In the genomic region with DNA sequence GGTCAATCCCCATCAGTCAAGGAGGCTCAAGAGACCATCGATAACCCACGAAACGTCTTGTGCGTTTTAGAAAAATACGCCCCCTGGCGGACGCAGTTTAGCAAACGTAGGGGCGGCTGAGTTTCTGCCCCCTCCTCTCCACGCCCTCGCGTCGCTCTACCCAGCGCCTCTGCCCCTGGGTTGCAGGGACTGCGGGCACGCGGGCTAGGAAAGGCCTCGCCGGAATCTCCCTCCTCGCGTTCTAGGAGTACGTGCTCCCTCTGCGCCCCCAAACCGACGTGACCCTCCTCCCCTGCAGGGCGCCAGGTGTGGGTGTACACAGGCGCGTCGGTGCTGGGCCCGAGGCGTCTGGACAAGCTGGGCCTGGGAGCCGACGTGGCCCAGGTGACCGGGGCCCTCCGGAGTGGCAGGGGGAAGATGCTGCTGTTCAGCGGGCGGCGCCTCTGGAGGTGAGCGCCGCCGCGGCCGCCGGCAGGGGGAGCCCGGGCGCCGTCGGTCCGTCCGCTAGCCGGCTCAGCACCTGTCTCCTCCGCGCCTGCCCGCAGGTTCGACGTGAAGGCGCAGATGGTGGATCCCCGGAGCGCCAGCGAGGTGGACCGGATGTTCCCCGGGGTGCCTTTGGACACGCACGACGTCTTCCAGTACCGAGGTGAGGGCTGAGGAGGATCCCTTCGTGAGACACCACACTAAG, we compare ENCODE assay signal across 7 cellular contexts. TPM values are rescaled to one million over a fixed set of nuclear protein-coding genes. Genes with fewer than 3 reads are reported as not detected.
DNase-seq lines count a peak whose midpoint lies in the region; ATAC-seq, FAIRE-seq and TF ChIP-seq lines count a peak whose summit lies in the region.

No MANE protein-coding gene starts in this region.

- peak; percentile 94 for ATAC-seq in activated CD8-positive, alpha-beta T cell treated with anti-CD3 and anti-CD28 coated beads, Interleukin-2, amount 10 ng/mL, durations not matched to agents 7 days and 5 days
- ATAC-seq in naive thymus-derived CD8-positive, alpha-beta T cell, result peak; percentile 63 to 89

- DNase-seq in GM18507 (ENCODE audit: extremely low spot score, insufficient read length, low read depth) (peak; percentile 61), HL-60 (ENCODE audit: low read depth in 1 of 2, low spot score in 1 of 2) (peak in 1 of 2 experiments; percentile 59), NCI-H82 treated with DMSO at 0.1 percent for 48 hours (lab: John Stamatoyannopoulos, UW; ENCODE audit: unreplicated experiment) (peak; percentile 73), endodermal cell (peak; percentile 95), thyroid gland (peak; percentile 52 to 55)
- DNase-seq in activated CD8-positive, alpha-beta T cell treated with anti-CD3 and anti-CD28 coated beads, Interleukin-2, amount 10 ng/mL, durations not matched to agents 7 days and 5 days, result peak; percentile 78
- peak; percentile 45 to 80 (median 63) for DNase-seq in naive thymus-derived CD8-positive, alpha-beta T cell

- peak; percentile 15 for FAIRE-seq in GM18507 (lab: Jason Lieb, UNC)

- peaks cover 46% of the 10 kb centered on the region for H3K4me1 Mint-ChIP-seq in activated CD8-positive, alpha-beta T cell treated with anti-CD3 and anti-CD28 coated beads, Interleukin-2, amount 10 ng/mL, durations not matched to agents 7 days and 5 days (ENCODE audit: low read depth)
- peaks cover 4% of the 10 kb centered on the region for H3K4me1 Mint-ChIP-seq in endodermal cell
- peaks cover 29 to 53% (median 47%) of the 10 kb centered on the region in 4 donors for H3K4me1 Mint-ChIP-seq in naive thymus-derived CD8-positive, alpha-beta T cell

- no peaks in the 10 kb centered on the region for H3K9me3 Mint-ChIP-seq in activated CD8-positive, alpha-beta T cell treated with anti-CD3 and anti-CD28 coated beads, Interleukin-2, amount 10 ng/mL, durations not matched to agents 7 days and 5 days (ENCODE audit: insufficient read depth)
- H3K9me3 Mint-ChIP-seq in endodermal cell, result no peaks in the 10 kb centered on the region
- peaks cover 0 to 5% (median 0%) of the 10 kb centered on the region in 9 donors for H3K9me3 Mint-ChIP-seq in naive thymus-derived CD8-positive, alpha-beta T cell

- H3K27me3 Mint-ChIP-seq in activated CD8-positive, alpha-beta T cell treated with anti-CD3 and anti-CD28 coated beads, Interleukin-2, amount 10 ng/mL, durations not matched to agents 7 days and 5 days (ENCODE audit: low read depth), result peaks cover 59% of the 10 kb centered on the region
- peaks cover 47% of the 10 kb centered on the region for H3K27me3 Mint-ChIP-seq in endodermal cell (ENCODE audit: insufficient read depth)
- peaks cover 40 to 82% (median 67%) of the 10 kb centered on the region in 5 donors for H3K27me3 Mint-ChIP-seq in naive thymus-derived CD8-positive, alpha-beta T cell

- intact Hi-C loops in thyroid gland (cut with DNase I), result no loop called here

- H3K9ac ChIP-seq in endodermal cell (ENCODE audit: extremely low read depth, low read length, poor library complexity, severe bottlenecking), result no peak overlapping the region

- H3K27ac ChIP-seq in HL-60 (replicated peaks), result no peak overlapping the region
- no peak overlapping the region for H3K27ac ChIP-seq in endodermal cell (ENCODE audit: low read depth, low read length)
- no peak overlapping the region for H3K27ac ChIP-seq in thyroid gland

- no peak overlapping the region for H3K4me3 Mint-ChIP-seq in activated CD8-positive, alpha-beta T cell treated with anti-CD3 and anti-CD28 coated beads, Interleukin-2, amount 10 ng/mL, durations not matched to agents 7 days and 5 days
- H3K4me3 Mint-ChIP-seq in endodermal cell, result peak overlapping the region; percentile 37
- H3K4me3 Mint-ChIP-seq in naive thymus-derived CD8-positive, alpha-beta T cell, result peak overlapping the region; percentile 17 to 67 (median 54)

- no peaks in the 10 kb centered on the region for H3K4me1 ChIP-seq in endodermal cell (ENCODE audit: control insufficient read depth, insufficient read depth, low read length)
- H3K4me1 ChIP-seq in thyroid gland, result peaks cover 5 to 12% of the 10 kb centered on the region in 2 donors

- POLR2A ChIA-PET in activated CD8-positive, alpha-beta T cell treated with anti-CD3 and anti-CD28 coated beads, Interleukin-2, amount 10 ng/mL, durations not matched to agents 7 days and 5 days (lab: Charles Lee), result no interaction called here
- POLR2A ChIA-PET in naive thymus-derived CD8-positive, alpha-beta T cell (lab: Charles Lee), result interaction anchor here (0.9 to 1.6 kb wide), 7 partner anchors 9 to 83 kb away, joined by 3 to 7 read pairs (median 3); a partner anchor contains a TSS

- WGBS in endodermal cell (ENCODE audit: insufficient coverage in 1 of 2, insufficient read length in 1 of 2), 2 experiments, result 3% methylated on average over 46 to 67 of the region's 67 CpGs
- WGBS in thyroid gland, 2 donors, result 1 to 2% methylated on average over 23 to 31 of the region's 67 CpGs

- H3K9me3 ChIP-seq in endodermal cell (ENCODE audit: control insufficient read depth, low read length), result no peaks in the 10 kb centered on the region
- H3K9me3 ChIP-seq in thyroid gland, result no peaks in the 10 kb centered on the region

- H3K27me3 ChIP-seq in HL-60 (ENCODE audit: insufficient read depth, poor library complexity, severe bottlenecking) (peaks cover 46% of the 10 kb centered on the region), endodermal cell (ENCODE audit: control insufficient read depth, insufficient read depth, low read length, poor library complexity, severe bottlenecking) (peaks cover 7% of the 10 kb centered on the region), thyroid gland (peaks cover 31% of the 10 kb centered on the region)

- TF ChIP-seq POLR2A in thyroid gland (IDR thresholded peaks at IDR 0.05), result no peak

- H3K36me3 ChIP-seq in endodermal cell (ENCODE audit: control insufficient read depth, insufficient read depth, low read length), result no peaks in the 10 kb centered on the region
- H3K36me3 ChIP-seq in thyroid gland, result no peaks in the 10 kb centered on the region

- TF ChIP-seq CTCF in HL-60 (IDR thresholded peaks at IDR 0.05; ENCODE audit: insufficient read depth, low read length) (peak; percentile 61), endodermal cell (conservative IDR thresholded peaks at IDR 0.05) (peak; percentile 81), thyroid gland (IDR thresholded peaks at IDR 0.05) (peak; percentile 19 to 83 (median 50))

- H3K4me3 ChIP-seq in HL-60 (replicated peaks; ENCODE audit: insufficient read depth, low read length) (no peak overlapping the region), endodermal cell (ENCODE audit: low read length) (peak overlapping the region; percentile 66), thyroid gland (replicated peaks in 1 of 3) (no peak overlapping the region)

- CTCF ChIA-PET in activated CD8-positive, alpha-beta T cell treated with anti-CD3 and anti-CD28 coated beads, Interleukin-2, amount 10 ng/mL, durations not matched to agents 7 days and 5 days (lab: Charles Lee), result interaction anchor here (0.7 to 5.0 kb wide), 41 partner anchors 9 to 640 kb away, joined by 3 to 138 read pairs (median 6); a partner anchor contains a TSS

- peaks cover 7% of the 10 kb centered on the region for H3K36me3 Mint-ChIP-seq in activated CD8-positive, alpha-beta T cell treated with anti-CD3 and anti-CD28 coated beads, Interleukin-2, amount 10 ng/mL, durations not matched to agents 7 days and 5 days (ENCODE audit: low read depth)
- H3K36me3 Mint-ChIP-seq in endodermal cell (ENCODE audit: low read depth), result no peaks in the 10 kb centered on the region
- H3K36me3 Mint-ChIP-seq in naive thymus-derived CD8-positive, alpha-beta T cell, result peaks cover 0 to 11% (median 8%) of the 10 kb centered on the region in 3 donors

- H3K27ac Mint-ChIP-seq in activated CD8-positive, alpha-beta T cell treated with anti-CD3 and anti-CD28 coated beads, Interleukin-2, amount 10 ng/mL, durations not matched to agents 7 days and 5 days, result no peak overlapping the region
- no peak overlapping the region for H3K27ac Mint-ChIP-seq in endodermal cell
- peak overlapping the region in 5 of 10 donors; percentile 20 to 63 (median 32) for H3K27ac Mint-ChIP-seq in naive thymus-derived CD8-positive, alpha-beta T cell

RNA-seq across cellular contexts. Expression of a gene that starts 5.3 kb away (rescaled TPM):
- not detected for total RNA-seq in activated CD8-positive, alpha-beta T cell treated with anti-CD3 and anti-CD28 coated beads, Interleukin-2, amount 10 ng/mL, durations not matched to agents 7 days and 5 days
- under 1 TPM; 0.15 to 0.29 TPM for total RNA-seq in endodermal cell
- polyA plus RNA-seq in endodermal cell (2013, experiment 1 of 2), result 0.32 TPM
- 0.83 TPM for polyA plus RNA-seq in endodermal cell (2013, experiment 2 of 2)
- 1 to 10 TPM in 1 of 2 experiments, under 1 TPM in 1; 0.75 to 1.3 TPM for total RNA-seq in naive thymus-derived CD8-positive, alpha-beta T cell
- polyA plus RNA-seq in naive thymus-derived CD8-positive, alpha-beta T cell, result not detected
- total RNA-seq in thyroid gland, result 1 to 10 TPM in 2 of 4 donors, under 1 TPM in 2; 0.33 to 1.4 (median 1.1) TPM

RNA-seq across cellular contexts. Expression of a gene that starts 15.0 kb away (rescaled TPM):
- 1 to 10 TPM; 1.3 to 1.7 TPM for total RNA-seq in activated CD8-positive, alpha-beta T cell treated with anti-CD3 and anti-CD28 coated beads, Interleukin-2, amount 10 ng/mL, durations not matched to agents 7 days and 5 days
- total RNA-seq in endodermal cell, result 10 to 100 TPM in 1 of 2 donors, 1 to 10 TPM in 1; 5.7 to 10.2 TPM
- 7.2 TPM for polyA plus RNA-seq in endodermal cell (2013, experiment 1 of 2)
- 7.4 TPM for polyA plus RNA-seq in endodermal cell (2013, experiment 2 of 2)
- total RNA-seq in naive thymus-derived CD8-positive, alpha-beta T cell, result 1 to 10 TPM; 1.0 to 1.5 TPM
- polyA plus RNA-seq in naive thymus-derived CD8-positive, alpha-beta T cell, result under 1 TPM in 1 of 3 donors, not detected in 2; 0.83 TPM
- total RNA-seq in thyroid gland, result 1 to 10 TPM in 1 of 4 donors, not detected in 3; 1.6 TPM

RNA-seq across cellular contexts. Expression of a gene that starts 42.0 kb away (rescaled TPM):
- total RNA-seq in activated CD8-positive, alpha-beta T cell treated with anti-CD3 and anti-CD28 coated beads, Interleukin-2, amount 10 ng/mL, durations not matched to agents 7 days and 5 days, result 10 to 100 TPM; 33.1 to 34.5 TPM
- total RNA-seq in endodermal cell (10 to 100 TPM; 18.3 to 21.0 TPM), thyroid gland (10 to 100 TPM; 18.1 to 31.6 (median 25.6) TPM)
- polyA plus RNA-seq in endodermal cell (2013, experiment 1 of 2), result 14.5 TPM
- 12.8 TPM for polyA plus RNA-seq in endodermal cell (2013, experiment 2 of 2)
- total RNA-seq in naive thymus-derived CD8-positive, alpha-beta T cell, result 10 to 100 TPM; 53.1 to 56.2 TPM
- 10 to 100 TPM in 1 of 3 donors, 1 to 10 TPM in 2; 6.4 to 13.2 (median 7.8) TPM for polyA plus RNA-seq in naive thymus-derived CD8-positive, alpha-beta T cell
